1 cellular context compared by ENCODE assay signal in the genomic region with DNA sequence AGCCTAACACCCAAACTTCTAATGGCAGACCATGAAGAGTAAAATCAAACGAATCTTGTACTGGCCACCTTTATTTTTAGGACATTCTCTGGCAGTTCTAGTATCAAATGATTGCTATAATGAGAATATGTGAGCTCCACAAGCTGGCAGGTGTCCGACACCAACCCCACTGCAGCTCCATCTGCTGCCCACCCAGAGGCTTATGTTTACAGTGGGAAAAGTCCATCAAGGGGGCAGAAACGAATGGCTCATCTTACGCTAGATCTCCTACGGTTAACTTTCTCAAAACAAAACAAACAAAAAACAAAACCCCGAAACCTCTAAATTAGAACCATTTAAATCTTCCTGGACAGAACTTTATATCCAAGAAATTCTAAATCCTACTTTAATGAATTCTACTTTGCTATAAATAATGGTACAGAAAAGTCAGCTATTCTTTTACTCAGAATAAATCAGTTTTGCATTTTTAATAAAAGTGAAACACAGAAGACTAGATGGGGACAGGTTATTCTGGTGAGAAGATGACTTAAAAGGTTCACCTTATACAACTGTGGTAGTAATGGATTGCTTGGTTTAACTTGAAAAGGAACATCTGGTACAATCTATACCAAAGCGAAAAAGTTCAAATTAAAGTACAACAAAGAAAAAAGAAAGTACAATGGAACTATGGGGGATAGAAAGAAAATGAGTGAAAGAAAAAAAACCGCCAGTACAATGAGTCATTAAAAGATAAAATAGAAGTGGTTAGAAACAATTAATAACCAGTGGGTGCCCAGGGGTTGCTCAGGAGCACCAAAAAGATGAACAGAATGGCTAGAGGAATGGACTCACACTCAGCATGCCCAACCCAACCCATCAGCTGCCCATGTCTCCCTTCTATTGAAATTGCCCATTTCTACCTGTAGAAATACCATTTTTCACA.
TF ChIP-seq lines count a peak whose summit lies in the region.

No MANE protein-coding gene starts in this region.

TF ChIP-seq in endothelial cell of umbilical vein, 7 proteins besides CTCF, POLR2A, EP300 and RAD21:
- TF ChIP-seq, protein P1, sequence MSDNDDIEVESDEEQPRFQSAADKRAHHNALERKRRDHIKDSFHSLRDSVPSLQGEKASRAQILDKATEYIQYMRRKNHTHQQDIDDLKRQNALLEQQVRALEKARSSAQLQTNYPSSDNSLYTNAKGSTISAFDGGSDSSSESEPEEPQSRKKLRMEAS (IDR thresholded peaks at IDR 0.05; ENCODE audit: insufficient read depth, insufficient read length): no peak
- TF ChIP-seq GATA2 (IDR thresholded peaks at IDR 0.05; ENCODE audit: insufficient read depth, insufficient read length, low read depth, low read length) (no peak), FOS (IDR thresholded peaks at IDR 0.05; ENCODE audit: borderline replicate concordance, insufficient read depth, low read length) (no peak), JUN (IDR thresholded peaks at IDR 0.05; ENCODE audit: borderline replicate concordance, insufficient read depth, insufficient read length, low read depth) (no peak), MYC (IDR thresholded peaks at IDR 0.05; ENCODE audit: low read depth, low read length) (no peak), EZH2 (IDR thresholded peaks at IDR 0.05; ENCODE audit: borderline replicate concordance, low read depth, low read length, severe bottlenecking) (no peak), POLR2AphosphoS5 (IDR thresholded peaks at IDR 0.05; ENCODE audit: insufficient read depth, low read depth, low read length) (no peak)
